ENCODE assay signal across 23 cellular contexts in the genomic region with DNA sequence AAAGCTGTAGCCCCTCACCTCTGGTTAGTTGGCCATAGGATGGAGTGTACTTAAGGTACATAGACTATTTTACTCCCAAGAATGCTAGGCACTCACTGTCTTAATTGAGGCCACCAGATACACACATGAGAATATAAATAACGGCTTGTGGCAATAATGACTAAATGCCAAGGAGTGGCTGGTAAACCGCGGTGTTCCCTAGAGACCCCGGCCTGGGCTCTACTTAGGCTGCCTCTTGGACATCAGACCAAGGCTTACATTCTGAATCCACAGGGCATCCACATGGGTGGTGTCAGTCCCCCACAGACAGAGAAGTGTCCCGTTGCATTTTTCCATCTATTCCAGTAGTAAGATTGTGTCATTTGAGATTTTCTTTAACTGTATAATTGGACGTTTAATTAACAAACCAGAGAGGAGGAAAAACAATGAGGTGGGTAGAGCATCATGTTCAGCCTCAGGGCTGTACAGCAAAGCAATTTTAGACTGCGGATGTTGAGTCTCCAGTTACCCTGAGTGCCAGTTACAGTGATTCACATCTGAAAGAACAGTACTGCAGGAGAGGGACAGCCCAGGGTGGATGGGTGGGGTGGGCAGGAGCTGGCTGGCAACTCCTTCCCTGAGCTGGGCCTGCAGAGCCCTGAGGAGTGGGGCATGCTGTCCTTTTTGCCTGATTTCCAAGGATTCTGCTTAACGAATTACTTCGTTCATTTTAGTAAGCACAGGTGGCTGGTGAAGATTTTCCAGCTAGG. TPM values are rescaled to one million over a fixed set of nuclear protein-coding genes. Genes with fewer than 3 reads are reported as not detected.
A peak's percentile ranks its signal among the peaks of the same experiment; 100 is the strongest.
DNase-seq lines count a peak whose midpoint lies in the region; ATAC-seq and TF ChIP-seq lines count a peak whose summit lies in the region.
"Had no signal": no experiment of that assay in that cellular context is flagged by ENCODE, and none has a peak within 500 bp of the region (broad histone marks: within the 10 kb centered on the region; RNA-seq: fewer than 3 reads in every experiment).

No MANE protein-coding gene starts in this region.

- no peaks in the 10 kb centered on the region for H3K9me3 Mint-ChIP-seq in brain
- H3K9me3 Mint-ChIP-seq: natural killer cell treated with Interleukin-12 subunit alpha and Interleukin-12 subunit beta and Interleukin-15 and Interleukin-18, amount 100 ng/mL, for 72 hours had no signal

- ATAC-seq in right cardiac atrium (no peak), GM21515 (IDR thresholded peaks at IDR 0.05; ENCODE audit: unreplicated experiment) (no peak), GM19328 (IDR thresholded peaks at IDR 0.05; ENCODE audit: unreplicated experiment) (no peak)
- ATAC-seq: A549; left colon; natural killer cell treated with Interleukin-12 subunit alpha and Interleukin-12 subunit beta and Interleukin-15 and Interleukin-18, amount 100 ng/mL, for 72 hours; upper lobe of right lung had no signal

- peaks cover 48% of the 10 kb centered on the region for H3K36me3 Mint-ChIP-seq in brain

- H3K4me3 Mint-ChIP-seq in brain, result peak overlapping the region in 2 of 5 experiments; percentile 2 to 7
- H3K4me3 Mint-ChIP-seq: natural killer cell treated with Interleukin-12 subunit alpha and Interleukin-12 subunit beta and Interleukin-15 and Interleukin-18, amount 100 ng/mL, for 72 hours had no signal

- H3K27me3 Mint-ChIP-seq in brain, result no peaks in the 10 kb centered on the region
- H3K27me3 Mint-ChIP-seq: natural killer cell treated with Interleukin-12 subunit alpha and Interleukin-12 subunit beta and Interleukin-15 and Interleukin-18, amount 100 ng/mL, for 72 hours had no signal

- DNase-seq in cardiac septum (ENCODE audit: low spot score) (peak; percentile 10), right cardiac atrium (no peak), occipital lobe (lab: John Stamatoyannopoulos, UW) (peak; percentile 52), KG1 (lab: John Stamatoyannopoulos, UW) (no peak), GM19240 (ENCODE audit: insufficient read length, low spot score) (no peak)
- DNase-seq: activated CD8-positive, alpha-beta memory T cell treated with anti-CD3 and anti-CD28 coated beads, Interleukin-2, amount 50 U/mL, for 4 hours; activated gamma-delta T cell; C1 segment of cervical spinal cord; cerebellar nuclear complex; left colon; NCI-H146; NCI-H774; OCI-M1; SIG-M5; stimulated activated CD4-positive, alpha-beta T cell treated with anti-CD3 and anti-CD28 coated beads, Interleukin-4, amount 100 ng/mL, for 1 hour; T-helper 1 cell; upper lobe of right lung had no signal

- H3K27me3 ChIP-seq in right cardiac atrium (ENCODE audit: control insufficient read depth, insufficient read depth), result no peaks in the 10 kb centered on the region
- H3K27me3 ChIP-seq: upper lobe of right lung had no signal

- peak overlapping the region in 4 of 5 experiments; percentile 51 to 76 (median 68) for H3K27ac Mint-ChIP-seq in brain

- no peak overlapping the region for H3K4me3 ChIP-seq in right cardiac atrium (ENCODE audit: low read length)
- H3K4me3 ChIP-seq: A549, smooth muscle cell, upper lobe of right lung had no signal

- H3K27ac ChIP-seq in right cardiac atrium (ENCODE audit: low read length), result no peak overlapping the region
- H3K27ac ChIP-seq: A549, upper lobe of right lung had no signal

- no peaks in the 10 kb centered on the region for H3K4me1 ChIP-seq in right cardiac atrium (ENCODE audit: control insufficient read depth, insufficient read depth, low read length)

- TF ChIP-seq CTCF in brain (conservative IDR thresholded peaks at IDR 0.05), result no peak

- 88% methylated on average over 9 of the region's 9 CpGs for WGBS in right cardiac atrium

- H3K4me1 Mint-ChIP-seq in brain, result peaks cover 34% of the 10 kb centered on the region

- no peaks in the 10 kb centered on the region for H3K9me3 ChIP-seq in right cardiac atrium (ENCODE audit: control insufficient read depth, low read length)
- H3K9me3 ChIP-seq: A549, upper lobe of right lung had no signal

- intact Hi-C loops in cardiac septum (cut with DNase I) (no loop called here), right cardiac atrium (cut with DNase I) (loop anchor here in 3 of 4 donors (5.0 kb wide), 1 partner anchor 45 kb away; no protein-coding TSS in a partner anchor)

RNA-seq across cellular contexts. Expression of gene CKB, which starts 20.5 kb away (rescaled TPM):
- total RNA-seq in cardiac septum, result 327 TPM
- total RNA-seq in right cardiac atrium, result 100 to 1,000 TPM; 478 to 697 (median 542) TPM
- 843 TPM for polyA plus RNA-seq in right cardiac atrium
- polyA plus RNA-seq in brain (ENCODE audit: insufficient read depth, low read depth, low replicate concordance), result 2,462 TPM
- 278 TPM for total RNA-seq in occipital lobe

RNA-seq across cellular contexts. Expression of gene TRMT61A, which starts 26.9 kb away (rescaled TPM):
- total RNA-seq in cardiac septum, result 5.2 TPM
- 1 to 10 TPM; 4.8 to 6.9 (median 6.5) TPM for total RNA-seq in right cardiac atrium
- polyA plus RNA-seq in right cardiac atrium, result 6.2 TPM
- polyA plus RNA-seq in brain (ENCODE audit: insufficient read depth, low read depth, low replicate concordance), result 17.1 TPM
- total RNA-seq in occipital lobe, result 5.9 TPM

Comparison
In these comparisons a context has a peak if more than half of its experiments do, and no peak if none do; other contexts are left out.
1. DNase-seq: peak in cardiac septum (single experiment) and occipital lobe (single experiment); none in right cardiac atrium (0 of 3), KG1 (single experiment) and GM19240 (single experiment).